In genomic region chr6:1254326-1254725, GRCh38 we compare ENCODE assay signal across 28 cellular contexts.
"Had no signal": no experiment of that assay in that cellular context is flagged by ENCODE, and none has a peak within 500 bp of the region (broad histone marks: within the 10 kb centered on the region; RNA-seq: fewer than 3 reads in every experiment).

No MANE protein-coding gene starts in this region.

- H3K27ac Mint-ChIP-seq: stimulated activated effector memory CD8-positive, alpha-beta T cell treated with anti-CD3 and anti-CD28 coated beads, Interleukin-12 subunit alpha, Interleukin-12 subunit beta, amount 100 ng/mL, for 72 hours; stimulated activated memory B cell treated with anti-CD40 and anti-IgM and Interleukin-4, amounts not matched to agents 10 μg/mL and 1 μg/mL and 100 μg/mL, for 72 hours; stimulated activated naive B cell treated with anti-CD40 and anti-IgM and Interleukin-4, amounts not matched to agents 10 μg/mL and 1 μg/mL and 100 μg/mL, for 72 hours; stimulated activated naive CD8-positive, alpha-beta T cell treated with anti-CD3 and anti-CD28 coated beads, Interleukin-15, amount 100 ng/mL, for 72 hours; stimulated activated naive CD8-positive, alpha-beta T cell treated with anti-CD3 and anti-CD28 coated beads, Interleukin-15, Interleukin-2, amounts not matched to agents 100 ng/mL and 50 ng/mL, for 24 hours; type B pancreatic cell had no signal

- H3K4me3 ChIP-seq: stomach, suprapubic skin, testis, thoracic aorta, thyroid gland, tibial artery, tibial nerve, transverse colon, upper lobe of left lung, upper lobe of right lung, uterus, vagina had no signal

- H3K9me3 Mint-ChIP-seq: stimulated activated effector memory CD8-positive, alpha-beta T cell treated with anti-CD3 and anti-CD28 coated beads, Interleukin-12 subunit alpha, Interleukin-12 subunit beta, amount 100 ng/mL, for 72 hours; stimulated activated memory B cell treated with anti-CD40 and anti-IgM and Interleukin-4, amounts not matched to agents 10 μg/mL and 1 μg/mL and 100 μg/mL, for 72 hours; stimulated activated naive B cell treated with anti-CD40 and anti-IgM and Interleukin-4, amounts not matched to agents 10 μg/mL and 1 μg/mL and 100 μg/mL, for 72 hours; stimulated activated naive CD8-positive, alpha-beta T cell treated with anti-CD3 and anti-CD28 coated beads, Interleukin-15, amount 100 ng/mL, for 72 hours; stimulated activated naive CD8-positive, alpha-beta T cell treated with anti-CD3 and anti-CD28 coated beads, Interleukin-15, Interleukin-2, amounts not matched to agents 100 ng/mL and 50 ng/mL, for 24 hours; type B pancreatic cell had no signal

- H3K36me3 Mint-ChIP-seq: stimulated activated effector memory CD8-positive, alpha-beta T cell treated with anti-CD3 and anti-CD28 coated beads, Interleukin-12 subunit alpha, Interleukin-12 subunit beta, amount 100 ng/mL, for 72 hours; stimulated activated memory B cell treated with anti-CD40 and anti-IgM and Interleukin-4, amounts not matched to agents 10 μg/mL and 1 μg/mL and 100 μg/mL, for 72 hours; stimulated activated naive B cell treated with anti-CD40 and anti-IgM and Interleukin-4, amounts not matched to agents 10 μg/mL and 1 μg/mL and 100 μg/mL, for 72 hours; type B pancreatic cell had no signal

- H3K27me3 Mint-ChIP-seq: stimulated activated memory B cell treated with anti-CD40 and anti-IgM and Interleukin-4, amounts not matched to agents 10 μg/mL and 1 μg/mL and 100 μg/mL, for 72 hours had no signal

- ATAC-seq: stimulated activated effector memory CD8-positive, alpha-beta T cell treated with anti-CD3 and anti-CD28 coated beads, Interleukin-12 subunit alpha, Interleukin-12 subunit beta, amount 100 ng/mL, for 72 hours; stimulated activated memory B cell treated with anti-CD40 and anti-IgM and Interleukin-4, amounts not matched to agents 10 μg/mL and 1 μg/mL and 100 μg/mL, for 72 hours; stimulated activated naive B cell treated with anti-CD40 and anti-IgM and Interleukin-4, amounts not matched to agents 10 μg/mL and 1 μg/mL and 100 μg/mL, for 72 hours; stimulated activated naive CD8-positive, alpha-beta T cell treated with anti-CD3 and anti-CD28 coated beads, Interleukin-15, amount 100 ng/mL, for 72 hours; stimulated activated naive CD8-positive, alpha-beta T cell treated with anti-CD3 and anti-CD28 coated beads, Interleukin-15, Interleukin-2, amounts not matched to agents 100 U/mL and 50 U/mL, for 24 hours; upper lobe of right lung had no signal

- FAIRE-seq: urothelium cell line had no signal

- H3K27ac ChIP-seq: stomach, suprapubic skin, testis, thoracic aorta, thyroid gland, tibial artery, tibial nerve, transverse colon, upper lobe of left lung, upper lobe of right lung, uterus, vagina had no signal

- H3K4me1 Mint-ChIP-seq: stimulated activated effector memory CD8-positive, alpha-beta T cell treated with anti-CD3 and anti-CD28 coated beads, Interleukin-12 subunit alpha, Interleukin-12 subunit beta, amount 100 ng/mL, for 72 hours; stimulated activated memory B cell treated with anti-CD40 and anti-IgM and Interleukin-4, amounts not matched to agents 10 μg/mL and 1 μg/mL and 100 μg/mL, for 72 hours; stimulated activated naive B cell treated with anti-CD40 and anti-IgM and Interleukin-4, amounts not matched to agents 10 μg/mL and 1 μg/mL and 100 μg/mL, for 72 hours; stimulated activated naive CD8-positive, alpha-beta T cell treated with anti-CD3 and anti-CD28 coated beads, Interleukin-15, amount 100 ng/mL, for 72 hours had no signal

- DNase-seq: stimulated activated CD4-positive, alpha-beta T cell treated with anti-CD3 and anti-CD28 coated beads, Interleukin-2, amount 100 ng/mL, for 48 hours; stimulated activated CD4-positive, alpha-beta T cell treated with anti-CD3 and anti-CD28 coated beads, Interleukin-4, amount 100 ng/mL, for 1 hour; stimulated activated CD4-positive, alpha-beta T cell treated with anti-CD3 and anti-CD28 coated beads, Interleukin-4, amount 100 ng/mL, for 24 hours; stimulated activated CD4-positive, alpha-beta T cell treated with anti-CD3 and anti-CD28 coated beads, Interleukin-4, amount 100 ng/mL, for 4 hours; stimulated activated CD8-positive, alpha-beta memory T cell treated with anti-CD3 and anti-CD28 coated beads, Interleukin-4, amount 100 ng/mL, for 48 hours; stimulated activated naive B cell treated with anti-CD40 and anti-IgM and Interleukin-4, amounts not matched to agents 10 μg/mL and 1 μg/mL and 100 μg/mL, for 72 hours; stimulated activated naive CD4-positive, alpha-beta T cell; stimulated activated naive CD4-positive, alpha-beta T cell treated with Interleukin-2 at 50 U/mL for 16 hours; stimulated activated naive CD8-positive, alpha-beta T cell treated with anti-CD3 and anti-CD28 coated beads, Interleukin-15, amount 100 ng/mL, for 72 hours; stimulated activated naive CD8-positive, alpha-beta T cell treated with anti-CD3 and anti-CD28 coated beads, Interleukin-15, Interleukin-2, amounts not matched to agents 100 U/mL and 50 U/mL, for 24 hours; stomach; testis; thyroid gland; tibial artery; transverse colon; trophoblast cell; upper lobe of left lung; upper lobe of right lung; uterus had no signal

- H3K4me1 ChIP-seq: suprapubic skin, testis, thyroid gland, tibial artery, tibial nerve, upper lobe of left lung, upper lobe of right lung, uterus, vagina had no signal

- H3K36me3 ChIP-seq: stomach, suprapubic skin, thoracic aorta, thyroid gland, tibial artery, tibial nerve, transverse colon, upper lobe of left lung, upper lobe of right lung, uterus, vagina had no signal

- H3K9me3 ChIP-seq: stomach, suprapubic skin, testis, thoracic aorta, thyroid gland, tibial artery, tibial nerve, transverse colon, upper lobe of left lung, upper lobe of right lung, uterus, vagina had no signal

- H3K4me3 Mint-ChIP-seq: stimulated activated effector memory CD8-positive, alpha-beta T cell treated with anti-CD3 and anti-CD28 coated beads, Interleukin-12 subunit alpha, Interleukin-12 subunit beta, amount 100 ng/mL, for 72 hours; stimulated activated memory B cell treated with anti-CD40 and anti-IgM and Interleukin-4, amounts not matched to agents 10 μg/mL and 1 μg/mL and 100 μg/mL, for 72 hours; stimulated activated naive B cell treated with anti-CD40 and anti-IgM and Interleukin-4, amounts not matched to agents 10 μg/mL and 1 μg/mL and 100 μg/mL, for 72 hours; stimulated activated naive CD8-positive, alpha-beta T cell treated with anti-CD3 and anti-CD28 coated beads, Interleukin-15, amount 100 ng/mL, for 72 hours; stimulated activated naive CD8-positive, alpha-beta T cell treated with anti-CD3 and anti-CD28 coated beads, Interleukin-15, Interleukin-2, amounts not matched to agents 100 ng/mL and 50 ng/mL, for 24 hours; type B pancreatic cell had no signal

- H3K27me3 ChIP-seq: stomach, testis, thyroid gland, tibial nerve, transverse colon, upper lobe of left lung, upper lobe of right lung, uterus, vagina had no signal
